In genomic region chr20:63693079-63693974, GRCh38 we compare ENCODE assay signal across 1 cellular context.
TF ChIP-seq lines count a peak whose summit lies in the region.

No MANE protein-coding gene starts in this region.

TF ChIP-seq in SK-N-SH, 30 proteins besides CTCF, POLR2A, EP300 and RAD21 (continued from another document):
- TF ChIP-seq REST (IDR thresholded peaks at IDR 0.05; ENCODE audit: low read depth, low read length) (no peak), NFIC (IDR thresholded peaks at IDR 0.05; ENCODE audit: borderline replicate concordance) (no peak)
- TF ChIP-seq, protein P1, sequence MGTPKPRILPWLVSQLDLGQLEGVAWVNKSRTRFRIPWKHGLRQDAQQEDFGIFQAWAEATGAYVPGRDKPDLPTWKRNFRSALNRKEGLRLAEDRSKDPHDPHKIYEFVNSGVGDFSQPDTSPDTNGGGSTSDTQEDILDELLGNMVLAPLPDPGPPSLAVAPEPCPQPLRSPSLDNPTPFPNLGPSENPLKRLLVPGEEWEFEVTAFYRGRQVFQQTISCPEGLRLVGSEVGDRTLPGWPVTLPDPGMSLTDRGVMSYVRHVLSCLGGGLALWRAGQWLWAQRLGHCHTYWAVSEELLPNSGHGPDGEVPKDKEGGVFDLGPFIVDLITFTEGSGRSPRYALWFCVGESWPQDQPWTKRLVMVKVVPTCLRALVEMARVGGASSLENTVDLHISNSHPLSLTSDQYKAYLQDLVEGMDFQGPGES (IDR thresholded peaks at IDR 0.05; ENCODE audit: low read depth, low read length), result no peak
TF ChIP-seq in SK-N-SH: peak in this region for 0.
